ENCODE assay signal across 21 cellular contexts in genomic region chr2:111164078-111164477, GRCh38.
"Had no signal": no experiment of that assay in that cellular context is flagged by ENCODE, and none has a peak within 500 bp of the region (broad histone marks: within the 10 kb centered on the region; RNA-seq: fewer than 3 reads in every experiment).

No MANE protein-coding gene starts in this region.

- H3K27me3 Mint-ChIP-seq: T-helper 17 cell had no signal

- H3K9me3 Mint-ChIP-seq: activated CD4-positive, alpha-beta T cell treated with anti-CD3 and anti-CD28 coated beads, Interleukin-2, amount 10 ng/mL, durations not matched to agents 7 days and 5 days; activated CD8-positive, alpha-beta T cell treated with anti-CD3 and anti-CD28 coated beads for 36 hours; activated naive CD4-positive, alpha-beta T cell treated with anti-CD3 and anti-CD28 coated beads, Interleukin-2, amount 50 U/mL, for 72 hours; activated T-cell treated with anti-CD3 and anti-CD28 coated beads, Interleukin-2, amount 50 U/mL, for 72 hours; natural killer cell had no signal

- H3K9me3 ChIP-seq: left lung, lower lobe of right lung, tibial nerve had no signal

- H3K36me3 Mint-ChIP-seq: natural killer cell had no signal

- DNase-seq: activated CD4-positive, alpha-beta T cell treated with anti-CD3 and anti-CD28 coated beads for 1 hour; activated CD4-positive, alpha-beta T cell treated with anti-CD3 and anti-CD28 coated beads, Interleukin-2, amount 10 ng/mL, durations not matched to agents 7 days and 5 days; activated CD8-positive, alpha-beta T cell treated with anti-CD3 and anti-CD28 coated beads for 36 hours; activated naive CD4-positive, alpha-beta T cell; activated T-cell treated with anti-CD3 and anti-CD28 coated beads for 4 hours; activated T-cell treated with anti-CD3 and anti-CD28 coated beads, Interleukin-2, amount 50 U/mL, for 72 hours; anterior cingulate cortex; dermis blood vessel endothelial cell; effector CD4-positive, alpha-beta T cell; glutamatergic neuron; left lung; lower lobe of right lung; mesenchymal stem cell; natural killer cell; posterior cingulate gyrus; right cardiac atrium; stimulated activated naive CD4-positive, alpha-beta T cell; T-helper 17 cell; T1000 had no signal

- H3K27ac ChIP-seq: left lung, lower lobe of right lung, tibial nerve had no signal

- H3K4me3 ChIP-seq: left lung, lower lobe of right lung, tibial nerve had no signal

- H3K27me3 ChIP-seq: left lung, tibial nerve had no signal

- ATAC-seq: activated CD8-positive, alpha-beta T cell treated with anti-CD3 and anti-CD28 coated beads for 36 hours; activated naive CD4-positive, alpha-beta T cell treated with anti-CD3 and anti-CD28 coated beads, Interleukin-2, amount 50 U/mL, for 72 hours; activated T-cell treated with anti-CD3 and anti-CD28 coated beads, Interleukin-2, amount 50 U/mL, for 72 hours; left lung; lower lobe of right lung; natural killer cell; right cardiac atrium; T-helper 17 cell had no signal

- H3K4me3 Mint-ChIP-seq: activated CD4-positive, alpha-beta T cell treated with anti-CD3 and anti-CD28 coated beads, Interleukin-2, amount 10 ng/mL, durations not matched to agents 7 days and 5 days; activated CD8-positive, alpha-beta T cell treated with anti-CD3 and anti-CD28 coated beads for 36 hours; activated T-cell treated with anti-CD3 and anti-CD28 coated beads, Interleukin-2, amount 50 U/mL, for 72 hours; natural killer cell; T-helper 17 cell had no signal

- H3K27ac Mint-ChIP-seq: activated CD4-positive, alpha-beta T cell treated with anti-CD3 and anti-CD28 coated beads, Interleukin-2, amount 10 ng/mL, durations not matched to agents 7 days and 5 days; activated CD8-positive, alpha-beta T cell treated with anti-CD3 and anti-CD28 coated beads for 36 hours; activated naive CD4-positive, alpha-beta T cell treated with anti-CD3 and anti-CD28 coated beads, Interleukin-2, amount 50 U/mL, for 72 hours; activated T-cell treated with anti-CD3 and anti-CD28 coated beads, Interleukin-2, amount 50 U/mL, for 72 hours; natural killer cell had no signal
